Comparison of ENCODE assay signal across 8 cellular contexts in the genomic region with DNA sequence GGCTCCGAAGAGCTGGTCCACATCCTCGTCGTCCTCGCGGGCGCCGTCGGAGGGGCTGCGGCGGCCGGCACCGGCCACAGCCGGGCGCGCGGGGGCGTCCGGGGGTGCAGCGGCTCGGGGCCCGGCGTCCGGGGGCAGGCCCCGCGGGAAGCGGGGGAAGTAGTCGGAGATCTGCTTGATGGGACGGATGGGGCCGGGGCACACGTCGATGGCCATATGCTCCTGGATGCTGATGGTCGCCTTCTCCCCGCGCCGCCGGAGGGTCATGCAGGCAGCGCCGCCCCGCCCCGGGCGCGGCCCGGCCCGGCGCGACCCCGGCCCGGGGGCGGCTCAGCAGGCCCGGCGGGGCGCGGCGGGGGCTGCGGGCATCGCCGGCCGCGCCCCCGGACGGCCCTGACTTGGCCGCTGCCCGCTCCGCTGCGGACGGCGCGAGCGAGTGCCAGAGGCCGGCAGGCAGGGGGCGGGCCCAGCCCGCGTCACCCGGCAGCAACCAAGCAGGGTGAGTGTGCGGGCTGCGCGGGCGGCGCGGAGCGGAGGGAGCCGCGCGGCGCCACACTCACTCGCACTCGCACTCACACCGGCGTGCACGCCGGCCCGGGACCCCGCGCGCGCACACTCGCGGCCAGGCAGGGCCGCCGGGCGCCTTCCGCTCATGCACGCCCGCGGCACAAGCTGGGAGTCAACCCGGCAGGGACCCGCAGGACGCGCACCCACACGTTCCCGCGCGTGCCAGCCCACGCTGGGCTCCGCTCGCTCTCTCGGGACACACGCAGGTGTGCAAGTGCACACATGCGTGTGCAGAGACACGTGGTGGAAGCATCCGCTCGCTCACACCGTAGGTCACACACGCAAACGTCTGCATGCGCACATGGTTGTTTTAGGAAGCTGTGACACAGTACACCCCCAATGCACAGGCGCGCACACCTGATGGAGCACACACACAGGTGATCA. TPM values are rescaled to one million over a fixed set of nuclear protein-coding genes. Genes with fewer than 3 reads are reported as not detected.
DNase-seq lines count a peak whose midpoint lies in the region; ATAC-seq and TF ChIP-seq lines count a peak whose summit lies in the region.

TSS of gene DOC2B (minus strand) at position 438 of the 951 bp plus-strand sequence. CDS start at position 267, 171 bp downstream.

- intact Hi-C loops in colonic mucosa (cut with DNase I): no loop called here
- intact Hi-C loops in left lung (cut with DNase I): no loop called here

- DNase-seq in AG10803 (ENCODE audit: low read depth): peak; percentile 22
- peak; percentile 32 for DNase-seq in LoVo (ENCODE audit: low spot score)
- DNase-seq in colonic mucosa: peak; percentile 38
- DNase-seq in left lung: peak; percentile 52 to 93
- peak; percentile 9 to 32 for DNase-seq in stimulated activated CD4-positive, alpha-beta T cell treated with anti-CD3 and anti-CD28 coated beads, Interleukin-4, amount 100 ng/mL, for 4 hours
- no peak for DNase-seq in amniotic stem cell (lab: John Stamatoyannopoulos, UW)
- DNase-seq in NCI-H1092 (lab: John Stamatoyannopoulos, UW): no peak
- no peak for DNase-seq in NCI-H2107 treated with DMSO at 0.1 percent for 48 hours (lab: John Stamatoyannopoulos, UW; ENCODE audit: unreplicated experiment)

- H3K9me3 ChIP-seq in colonic mucosa (no peaks in the 10 kb centered on the region), left lung (no peaks in the 10 kb centered on the region)

- H3K27ac ChIP-seq in colonic mucosa: no peak within 1 kb of the TSS
- H3K27ac ChIP-seq in left lung: peak within 1 kb of the TSS; percentile 13 to 57

- no peaks in the 10 kb centered on the region for H3K36me3 ChIP-seq in colonic mucosa
- H3K36me3 ChIP-seq in left lung: no peaks in the 10 kb centered on the region

- TF ChIP-seq CTCF in AG10803 (conservative IDR thresholded peaks at IDR 0.05; ENCODE audit: low read length) (no peak), colonic mucosa (IDR thresholded peaks at IDR 0.05) (no peak), left lung (IDR thresholded peaks at IDR 0.05) (no peak)

- peak; percentile 85 for ATAC-seq in left lung

- H3K9ac ChIP-seq in colonic mucosa (ENCODE audit: low read depth in 2 of 2, low read length in 2 of 2): peak within 1 kb of the TSS in 1 of 2 donors; percentile 35

- peaks cover 23% of the 10 kb centered on the region for H3K27me3 ChIP-seq in colonic mucosa
- H3K27me3 ChIP-seq in left lung: peaks cover 21 to 62% of the 10 kb centered on the region in 2 donors

- no peaks in the 10 kb centered on the region for H3K4me1 ChIP-seq in colonic mucosa
- H3K4me1 ChIP-seq in left lung: peaks cover 0 to 43% of the 10 kb centered on the region in 2 donors

- H3K4me3 ChIP-seq in AG10803 (ENCODE audit: low read length) (no peak within 1 kb of the TSS), colonic mucosa (peak within 1 kb of the TSS; percentile 34), left lung (peak within 1 kb of the TSS; percentile 21 to 42)

RNA-seq across cellular contexts. Expression of gene DOC2B, which starts in this region (rescaled TPM):
- total RNA-seq in colonic mucosa (1 to 10 TPM; 1.3 to 4.4 TPM), left lung (1 to 10 TPM; 2.4 to 6.9 TPM)

Comparison
In these comparisons a context has a peak if more than half of its experiments do, and no peak if none do; other contexts are left out.
1. DNase-seq: peak in AG10803 (single experiment), LoVo (single experiment), colonic mucosa (single experiment), left lung (2 of 2) and stimulated activated CD4-positive, alpha-beta T cell treated with anti-CD3 and anti-CD28 coated beads, Interleukin-4, amount 100 ng/mL, for 4 hours (2 of 2); none in amniotic stem cell (single experiment), NCI-H1092 (single experiment) and NCI-H2107 treated with DMSO at 0.1 percent for 48 hours (single experiment).